Comparison of ENCODE assay signal across 8 cellular contexts in genomic region chr11:13335319-13335718, GRCh38. TPM values are rescaled to one million over a fixed set of nuclear protein-coding genes. Genes with fewer than 3 reads are reported as not detected.
DNase-seq lines count a peak whose midpoint lies in the region; ATAC-seq and TF ChIP-seq lines count a peak whose summit lies in the region.

No MANE protein-coding gene starts in this region.

- no peaks in the 10 kb centered on the region for H3K4me1 ChIP-seq in OCI-LY7 (ENCODE audit: insufficient read depth, low read length, poor library complexity, severe bottlenecking)
- H3K4me1 ChIP-seq in neutrophil (ENCODE audit: control insufficient read depth in 1 of 2, insufficient read depth in 1 of 2, low read depth in 1 of 2, low read length in 1 of 2): peaks cover 19 to 25% of the 10 kb centered on the region in 2 experiments
- peaks cover 16 to 47% of the 10 kb centered on the region in 2 donors for H3K4me1 ChIP-seq in thoracic aorta (ENCODE audit: control insufficient read depth in 1 of 2, low read depth in 2 of 2)

- H3K27ac ChIP-seq in OCI-LY7 (ENCODE audit: low read depth, low read length, poor library complexity, severe bottlenecking) (no peak overlapping the region), neutrophil (peak overlapping the region; percentile 59), thoracic aorta (no peak overlapping the region)

- POLR2A ChIA-PET in OCI-LY7 (lab: Charles Lee): interaction anchor here (0.5 to 0.7 kb wide), 2 partner anchors 17 to 113 kb away, joined by 3 read pairs; no protein-coding TSS in a partner anchor

- H3K9me2 ChIP-seq in OCI-LY7 (ENCODE audit: insufficient read depth, low read length): no peaks in the 10 kb centered on the region

- no peak overlapping the region for H3K4me3 ChIP-seq in AG10803 (ENCODE audit: low read length)
- no peak overlapping the region for H3K4me3 ChIP-seq in OCI-LY7 (ENCODE audit: low read depth, low read length, poor library complexity, severe bottlenecking)
- H3K4me3 ChIP-seq in neutrophil (ENCODE audit: low read depth in 1 of 2, low read length in 1 of 2): no peak overlapping the region
- no peak overlapping the region for H3K4me3 ChIP-seq in thoracic aorta

- H3K79me2 ChIP-seq in OCI-LY7 (ENCODE audit: insufficient read depth, low read depth, low read length): no peaks in the 10 kb centered on the region

- H3K36me3 ChIP-seq in OCI-LY7 (ENCODE audit: insufficient read depth, low read length) (no peaks in the 10 kb centered on the region), neutrophil (peaks cover 4% of the 10 kb centered on the region), thoracic aorta (no peaks in the 10 kb centered on the region)

- CTCF ChIA-PET in OCI-LY7 (lab: Charles Lee; ENCODE audit: unreplicated experiment): interaction anchor here (0.7 kb wide), 1 partner anchor 14 kb away, joined by 3 read pairs; no protein-coding TSS in a partner anchor

- H4K20me1 ChIP-seq in OCI-LY7 (ENCODE audit: insufficient read depth, low read length): no peaks in the 10 kb centered on the region

- intact Hi-C loops in OCI-LY7 (cut with micrococcal nuclease; ENCODE audit: unreplicated experiment): no loop called here

- H2AFZ ChIP-seq in OCI-LY7 (ENCODE audit: low read length): no peak overlapping the region

- DNase-seq in AG10803 (ENCODE audit: low read depth) (peak; percentile 90), GM19238 (ENCODE audit: insufficient read length, low spot score) (peak; percentile 37), HT1080 (ENCODE audit: low read depth) (peak; percentile 69), OCI-LY7 (ENCODE audit: low spot score) (peak; percentile 41), activated T-cell treated with anti-CD3 and anti-CD28 coated beads for 1 hour (ENCODE audit: low read depth) (peak; percentile 61), fibroblast of gingiva (ENCODE audit: low read depth) (peak; percentile 80), thoracic aorta (ENCODE audit: low spot score) (no peak)

- H3K27me3 ChIP-seq in neutrophil: no peaks in the 10 kb centered on the region
- H3K27me3 ChIP-seq in thoracic aorta (replicated peaks; ENCODE audit: insufficient read depth): no peaks in the 10 kb centered on the region

- no peaks in the 10 kb centered on the region for H3K9me3 ChIP-seq in OCI-LY7 (ENCODE audit: low read length)
- H3K9me3 ChIP-seq in neutrophil: no peaks in the 10 kb centered on the region
- no peaks in the 10 kb centered on the region for H3K9me3 ChIP-seq in thoracic aorta

- ATAC-seq in thoracic aorta (ENCODE audit: insufficient number of reproducible peaks, low FRiP score, low read depth): no peak

- peak; percentile 94 for TF ChIP-seq CTCF in AG10803 (conservative IDR thresholded peaks at IDR 0.05; ENCODE audit: low read length)
- peak; percentile 91 for TF ChIP-seq CTCF in OCI-LY7 (conservative IDR thresholded peaks at IDR 0.05; ENCODE audit: low read length)
- TF ChIP-seq CTCF in neutrophil (IDR thresholded peaks at IDR 0.05): peak; percentile 64
- peak; percentile 76 for TF ChIP-seq CTCF in thoracic aorta (IDR thresholded peaks at IDR 0.05)

- BruUV-seq in OCI-LY7 (replicated peaks; lab: Mats Ljungman, UMichigan): no TSS peak

- no peak overlapping the region for H3K4me2 ChIP-seq in OCI-LY7 (ENCODE audit: low read length)

RNA-seq across cellular contexts. Expression of gene BMAL1, which starts 57.7 kb away (rescaled TPM):
- total RNA-seq in HT1080 (2014; rRNA removed; shearing (Covaris generic)): 12.9 and 18.5 TPM in 2 replicates
- 7.5 and 9.3 TPM in 2 replicates for polyA plus RNA-seq in HT1080 (2015; cell fraction: cytosol; rRNA removed)
- polyA plus RNA-seq in HT1080 (2015; cell fraction: nucleus; rRNA removed): 14.7 and 16.0 TPM in 2 replicates
- total RNA-seq in OCI-LY7 (2014; rRNA removed; shearing (Covaris generic)): not detected in 2 replicates
- total RNA-seq in OCI-LY7 (2022) (not detected in 2 replicates), thoracic aorta (10 to 100 TPM; 21.8 to 40.8 TPM)

Comparison
In these comparisons a context has a peak if more than half of its experiments do, and no peak if none do; other contexts are left out.
1. RNA of gene BMAL1, which starts 57.7 kb away (total RNA-seq): 21.8 to 40.8 TPM in thoracic aorta and 12.9 to 18.5 TPM in HT1080; not detected in OCI-LY7; every median in the first group is over 10 times any median in the second.
2. Peak in every context shown above with its lines, with median percentiles within 50 percentile points of each other: CTCF ChIP-seq.